Comparison of ENCODE assay signal across 27 cellular contexts in genomic region chr11:74845978-74846517, GRCh38.
"Had no signal": no experiment of that assay in that cellular context is flagged by ENCODE, and none has a peak within 500 bp of the region (broad histone marks: within the 10 kb centered on the region; RNA-seq: fewer than 3 reads in every experiment).

No MANE protein-coding gene starts in this region.

- H3K9me3 ChIP-seq: ascending aorta, breast epithelium had no signal

- H3K27me3 ChIP-seq: ascending aorta, breast epithelium, cardiac muscle cell, dorsolateral prefrontal cortex had no signal

- FAIRE-seq: frontal cortex had no signal

- H3K27me3 Mint-ChIP-seq: activated CD8-positive, alpha-beta T cell treated with anti-CD3 and anti-CD28 coated beads for 36 hours; activated naive CD4-positive, alpha-beta T cell treated with anti-CD3 and anti-CD28 coated beads, Interleukin-2, amount 10 ng/mL, durations not matched to agents 7 days and 5 days; activated naive CD8-positive, alpha-beta T cell treated with anti-CD3 and anti-CD28 coated beads, Interleukin-2, amount 10 ng/mL, durations not matched to agents 7 days and 5 days; brain; dendritic cell treated with granulocyte-macrophage colony-stimulating factor and Interleukin-4, amounts not matched to agents 40 ng/mL and 50 ng/mL, for 4 days had no signal

- H3K9me3 Mint-ChIP-seq: activated CD8-positive, alpha-beta T cell treated with anti-CD3 and anti-CD28 coated beads for 36 hours; activated naive CD4-positive, alpha-beta T cell treated with anti-CD3 and anti-CD28 coated beads, Interleukin-2, amount 10 ng/mL, durations not matched to agents 7 days and 5 days; activated naive CD4-positive, alpha-beta T cell treated with anti-CD3 and anti-CD28 coated beads, Interleukin-2, amount 50 U/mL, for 72 hours; activated naive CD8-positive, alpha-beta T cell treated with anti-CD3 and anti-CD28 coated beads, Interleukin-2, amount 10 ng/mL, durations not matched to agents 7 days and 5 days; brain; dendritic cell treated with granulocyte-macrophage colony-stimulating factor and Interleukin-4, amounts not matched to agents 40 ng/mL and 50 ng/mL, for 4 days; endodermal cell had no signal

- H3K4me1 Mint-ChIP-seq: brain had no signal

- H3K27ac ChIP-seq: ascending aorta, breast epithelium, cardiac muscle cell, coronary artery, dorsolateral prefrontal cortex had no signal

- H3K4me3 ChIP-seq: ascending aorta, breast epithelium, cardiac muscle cell, coronary artery, dorsolateral prefrontal cortex had no signal

- DNase-seq: activated CD4-positive, alpha-beta T cell treated with anti-CD3 and anti-CD28 coated beads for 1 hour; activated CD4-positive, alpha-beta T cell treated with anti-CD3 and anti-CD28 coated beads for 4 hours; activated CD4-positive, alpha-beta T cell treated with anti-CD3 and anti-CD28 coated beads, Interleukin-2, amount 50 U/mL, for 1 hour; activated CD4-positive, alpha-beta T cell treated with anti-CD3 and anti-CD28 coated beads, Interleukin-2, amount 50 U/mL, for 48 hours; activated CD8-positive, alpha-beta memory T cell treated with anti-CD3 and anti-CD28 coated beads for 24 hours; activated CD8-positive, alpha-beta T cell treated with anti-CD3 and anti-CD28 coated beads for 36 hours; activated gamma-delta T cell; activated naive CD4-positive, alpha-beta T cell; activated naive CD4-positive, alpha-beta T cell treated with anti-CD3 and anti-CD28 coated beads, Interleukin-2, amount 10 ng/mL, durations not matched to agents 7 days and 5 days; activated naive CD8-positive, alpha-beta T cell treated with anti-CD3 and anti-CD28 coated beads, Interleukin-2, amount 10 ng/mL, durations not matched to agents 7 days and 5 days; activated T-cell treated with anti-CD3 and anti-CD28 coated beads, Interleukin-2, amount 50 U/mL, for 48 hours; central memory CD4-positive, alpha-beta T cell; dorsolateral prefrontal cortex; effector memory CD4-positive, alpha-beta T cell; endodermal cell; head of caudate nucleus; T-helper 1 cell; T-helper 2 cell had no signal

- ATAC-seq: activated CD8-positive, alpha-beta T cell treated with anti-CD3 and anti-CD28 coated beads for 36 hours; activated naive CD4-positive, alpha-beta T cell treated with anti-CD3 and anti-CD28 coated beads, Interleukin-2, amount 50 U/mL, for 72 hours; esophagus mucosa had no signal

- H3K4me1 ChIP-seq: ascending aorta, breast epithelium had no signal

- H3K27ac Mint-ChIP-seq: activated CD8-positive, alpha-beta T cell treated with anti-CD3 and anti-CD28 coated beads for 36 hours; activated naive CD4-positive, alpha-beta T cell treated with anti-CD3 and anti-CD28 coated beads, Interleukin-2, amount 10 ng/mL, durations not matched to agents 7 days and 5 days; activated naive CD8-positive, alpha-beta T cell treated with anti-CD3 and anti-CD28 coated beads, Interleukin-2, amount 10 ng/mL, durations not matched to agents 7 days and 5 days; brain; dendritic cell treated with granulocyte-macrophage colony-stimulating factor and Interleukin-4, amounts not matched to agents 40 ng/mL and 50 ng/mL, for 4 days; endodermal cell had no signal

- H3K4me3 Mint-ChIP-seq: activated CD8-positive, alpha-beta T cell treated with anti-CD3 and anti-CD28 coated beads for 36 hours; activated naive CD4-positive, alpha-beta T cell treated with anti-CD3 and anti-CD28 coated beads, Interleukin-2, amount 10 ng/mL, durations not matched to agents 7 days and 5 days; activated naive CD8-positive, alpha-beta T cell treated with anti-CD3 and anti-CD28 coated beads, Interleukin-2, amount 10 ng/mL, durations not matched to agents 7 days and 5 days; brain; dendritic cell treated with granulocyte-macrophage colony-stimulating factor and Interleukin-4, amounts not matched to agents 40 ng/mL and 50 ng/mL, for 4 days; endodermal cell had no signal
